Comparison of ENCODE assay signal across 9 cellular contexts in the genomic region with DNA sequence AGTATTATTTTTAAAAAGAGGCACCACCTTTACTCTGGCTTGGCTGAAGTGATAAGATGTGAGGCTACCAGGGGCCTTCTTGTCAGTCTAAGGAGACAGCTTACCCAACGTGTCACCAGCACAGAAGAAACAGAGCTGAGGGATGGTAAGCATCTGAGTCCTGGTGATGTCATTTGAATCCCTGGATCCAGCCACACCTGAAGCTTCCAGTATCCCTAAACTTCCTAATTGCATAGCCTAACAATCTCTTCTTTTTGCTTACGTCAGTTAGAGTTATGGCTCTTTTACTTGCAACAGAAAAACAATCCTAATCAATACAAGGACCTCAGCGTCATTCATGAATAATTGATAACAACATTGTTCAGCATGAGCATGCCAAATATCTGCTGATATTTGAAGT.
"Had no signal": no experiment of that assay in that cellular context is flagged by ENCODE, and none has a peak within 500 bp of the region (broad histone marks: within the 10 kb centered on the region; RNA-seq: fewer than 3 reads in every experiment).

No MANE protein-coding gene starts in this region.

- H3K9ac ChIP-seq: GM23248 had no signal

- DNase-seq: GM23248, GOT3, H7, H9, HCEC 1CT, HFFc6 had no signal

- ATAC-seq: GM23338, HCT116 had no signal

- H2AFZ ChIP-seq: GM23248, GM23338 had no signal

- H3K4me3 ChIP-seq: GM23248, GM23338 had no signal

- FAIRE-seq: H54 had no signal

- H3K27ac ChIP-seq: GM23248 had no signal
